In genomic region chr22:36409554-36409910, GRCh38 we compare ENCODE assay signal across 8 cellular contexts. TPM values are rescaled to one million over a fixed set of nuclear protein-coding genes. Genes with fewer than 3 reads are reported as not detected.
DNase-seq lines count a peak whose midpoint lies in the region; ATAC-seq and TF ChIP-seq lines count a peak whose summit lies in the region.
"Not testable (repeated sequence)": the region's sequence is repeated elsewhere in the genome, so short reads cannot be mapped to it uniquely, and the experiment has no call there.

No MANE protein-coding gene starts in this region.

- H3K4me3 Mint-ChIP-seq in activated CD4-positive, alpha-beta T cell treated with anti-CD3 and anti-CD28 coated beads, Interleukin-2, amount 10 ng/mL, durations not matched to agents 7 days and 5 days, result peak overlapping the region; percentile 40
- H3K4me3 Mint-ChIP-seq in brain (peak overlapping the region; percentile 14 to 88 (median 84)), neural crest cell (peak overlapping the region; percentile 84)
- H3K4me3 Mint-ChIP-seq in stimulated activated naive CD8-positive, alpha-beta T cell treated with anti-CD3 and anti-CD28 coated beads, Interleukin-15, Interleukin-2, amounts not matched to agents 100 ng/mL and 50 ng/mL, for 24 hours, result peak overlapping the region; percentile 79

- not testable (repeated sequence) for TF ChIP-seq POLR2A in esophagus muscularis mucosa (IDR thresholded peaks at IDR 0.05; ENCODE audit: low read depth)

- ATAC-seq in left lung, result not testable (repeated sequence)

- not testable (repeated sequence) for H3K9me3 Mint-ChIP-seq in activated CD4-positive, alpha-beta T cell treated with anti-CD3 and anti-CD28 coated beads, Interleukin-2, amount 10 ng/mL, durations not matched to agents 7 days and 5 days; brain; neural crest cell; stimulated activated naive CD8-positive, alpha-beta T cell treated with anti-CD3 and anti-CD28 coated beads, Interleukin-15, Interleukin-2, amounts not matched to agents 100 ng/mL and 50 ng/mL, for 24 hours

- H3K36me3 ChIP-seq in A673 (ENCODE audit: insufficient read depth, low read length, poor library complexity, severe bottlenecking); HUES48 (ENCODE audit: control insufficient read depth, insufficient read depth, low read length); esophagus muscularis mucosa; left lung: not testable (repeated sequence)

- BruUV-seq in A673 (replicated peaks; lab: Mats Ljungman, UMichigan), result not testable (repeated sequence)

- not testable (repeated sequence) for H3K27ac ChIP-seq in A673 (ENCODE audit: low read depth, low read length, poor library complexity, severe bottlenecking)
- H3K27ac ChIP-seq in HUES48 (ENCODE audit: low read depth, low read length) (peak overlapping the region; percentile 91), esophagus muscularis mucosa (replicated peaks in 1 of 4) (peak overlapping the region in 2 of 4 donors; percentile 9 to 40), left lung (peak overlapping the region; percentile 78 to 79)

- H3K27me3 Mint-ChIP-seq in activated CD4-positive, alpha-beta T cell treated with anti-CD3 and anti-CD28 coated beads, Interleukin-2, amount 10 ng/mL, durations not matched to agents 7 days and 5 days; brain; neural crest cell (ENCODE audit: low read depth); stimulated activated naive CD8-positive, alpha-beta T cell treated with anti-CD3 and anti-CD28 coated beads, Interleukin-15, Interleukin-2, amounts not matched to agents 100 ng/mL and 50 ng/mL, for 24 hours: not testable (repeated sequence)

- peaks cover 67% of the 10 kb centered on the region for H3K4me1 Mint-ChIP-seq in activated CD4-positive, alpha-beta T cell treated with anti-CD3 and anti-CD28 coated beads, Interleukin-2, amount 10 ng/mL, durations not matched to agents 7 days and 5 days
- H3K4me1 Mint-ChIP-seq in brain (peaks cover 20% of the 10 kb centered on the region), neural crest cell (peaks cover 17% of the 10 kb centered on the region)
- peaks cover 58% of the 10 kb centered on the region for H3K4me1 Mint-ChIP-seq in stimulated activated naive CD8-positive, alpha-beta T cell treated with anti-CD3 and anti-CD28 coated beads, Interleukin-15, Interleukin-2, amounts not matched to agents 100 ng/mL and 50 ng/mL, for 24 hours (ENCODE audit: low read depth)

- not testable (repeated sequence) for H3K9me3 ChIP-seq in A673 (ENCODE audit: low read depth, low read length, poor library complexity, severe bottlenecking); HUES48 (ENCODE audit: control insufficient read depth, insufficient read depth, low read length); esophagus muscularis mucosa; left lung

- not testable (repeated sequence) for H3K27me3 ChIP-seq in A673 (replicated peaks; ENCODE audit: insufficient read depth, low read depth, low read length, poor library complexity); HUES48 (ENCODE audit: control insufficient read depth, insufficient read depth, low read length); esophagus muscularis mucosa; left lung

- H3K27ac Mint-ChIP-seq in activated CD4-positive, alpha-beta T cell treated with anti-CD3 and anti-CD28 coated beads, Interleukin-2, amount 10 ng/mL, durations not matched to agents 7 days and 5 days, result peak overlapping the region; percentile 87
- peak overlapping the region in 4 of 5 experiments; percentile 34 to 90 (median 82) for H3K27ac Mint-ChIP-seq in brain
- not testable (repeated sequence) for H3K27ac Mint-ChIP-seq in neural crest cell (ENCODE audit: unreplicated experiment)
- peak overlapping the region; percentile 40 for H3K27ac Mint-ChIP-seq in stimulated activated naive CD8-positive, alpha-beta T cell treated with anti-CD3 and anti-CD28 coated beads, Interleukin-15, Interleukin-2, amounts not matched to agents 100 ng/mL and 50 ng/mL, for 24 hours

- CTCF ChIA-PET in A673 (lab: Charles Lee); activated CD4-positive, alpha-beta T cell treated with anti-CD3 and anti-CD28 coated beads, Interleukin-2, amount 10 ng/mL, durations not matched to agents 7 days and 5 days (lab: Charles Lee): not testable (repeated sequence)

- POLR2A ChIA-PET in A673 (lab: Charles Lee; ENCODE audit: low non-redundant PET); activated CD4-positive, alpha-beta T cell treated with anti-CD3 and anti-CD28 coated beads, Interleukin-2, amount 10 ng/mL, durations not matched to agents 7 days and 5 days (lab: Charles Lee): not testable (repeated sequence)

- WGBS in esophagus muscularis mucosa, result 85% methylated on average over 15 of the region's 15 CpGs

- TF ChIP-seq EP300 in esophagus muscularis mucosa (IDR thresholded peaks at IDR 0.05), result not testable (repeated sequence)

- H3K4me1 ChIP-seq in A673 (ENCODE audit: insufficient read depth, low read length, poor library complexity, severe bottlenecking), result not testable (repeated sequence)
- H3K4me1 ChIP-seq in HUES48 (ENCODE audit: control insufficient read depth, insufficient read depth, low read length) (peaks cover 12% of the 10 kb centered on the region), esophagus muscularis mucosa (peaks cover 0 to 17% (median 9%) of the 10 kb centered on the region in 4 donors), left lung (peaks cover 5 to 64% of the 10 kb centered on the region in 2 donors)

- H3K9ac ChIP-seq in HUES48 (ENCODE audit: low read depth, low read length), result peak overlapping the region; percentile 38

- not testable (repeated sequence) for DNase-seq in A673 (ENCODE audit: low spot score); activated CD4-positive, alpha-beta T cell treated with anti-CD3 and anti-CD28 coated beads, Interleukin-2, amount 10 ng/mL, durations not matched to agents 7 days and 5 days; esophagus muscularis mucosa (ENCODE audit: extremely low spot score); left lung; neural crest cell (ENCODE audit: low read depth, low spot score)

- not testable (repeated sequence) for TF ChIP-seq CTCF in A673 (conservative IDR thresholded peaks at IDR 0.05; ENCODE audit: low read depth, low read length); esophagus muscularis mucosa (IDR thresholded peaks at IDR 0.05); neural crest cell (conservative IDR thresholded peaks at IDR 0.05)
- TF ChIP-seq CTCF in brain (conservative IDR thresholded peaks at IDR 0.05), result peak in 1 of 2 experiments; percentile 45
- TF ChIP-seq CTCF in left lung (IDR thresholded peaks at IDR 0.05), result peak in 1 of 2 donors; percentile 17

- H3K36me3 Mint-ChIP-seq in activated CD4-positive, alpha-beta T cell treated with anti-CD3 and anti-CD28 coated beads, Interleukin-2, amount 10 ng/mL, durations not matched to agents 7 days and 5 days (ENCODE audit: low read depth), result peaks cover 11% of the 10 kb centered on the region
- H3K36me3 Mint-ChIP-seq in brain; neural crest cell (ENCODE audit: low read depth); stimulated activated naive CD8-positive, alpha-beta T cell treated with anti-CD3 and anti-CD28 coated beads, Interleukin-15, Interleukin-2, amounts not matched to agents 100 ng/mL and 50 ng/mL, for 24 hours (ENCODE audit: low read depth): not testable (repeated sequence)

- intact Hi-C loops in A673 (cut with micrococcal nuclease; ENCODE audit: unreplicated experiment); esophagus muscularis mucosa (cut with DNase I); left lung (cut with DNase I): not testable (repeated sequence)

- H3K4me3 ChIP-seq in A673 (ENCODE audit: low read depth, low read length, poor library complexity, severe bottlenecking), result peak overlapping the region; percentile 38
- H3K4me3 ChIP-seq in HUES48 (ENCODE audit: low read depth, low read length), result peak overlapping the region; percentile 54
- H3K4me3 ChIP-seq in esophagus muscularis mucosa, result peak overlapping the region; percentile 26 to 39 (median 30)
- H3K4me3 ChIP-seq in left lung, result peak overlapping the region; percentile 8 to 35

RNA-seq across cellular contexts. Expression of gene MYH9, which starts 21.8 kb away (rescaled TPM):
- total RNA-seq in A673 (2021) (290 and 323 TPM in 2 replicates), esophagus muscularis mucosa (100 to 1,000 TPM; 241 to 387 (median 358) TPM), left lung (100 to 1,000 TPM; 754 to 761 TPM), neural crest cell (160 and 171 TPM in 2 replicates)
- 1,000 to 10,000 TPM in 1 of 2 experiments, 100 to 1,000 TPM in 1; 881 to 1,009 TPM for total RNA-seq in activated CD4-positive, alpha-beta T cell treated with anti-CD3 and anti-CD28 coated beads, Interleukin-2, amount 10 ng/mL, durations not matched to agents 7 days and 5 days
- 236 TPM for polyA plus RNA-seq in brain (ENCODE audit: insufficient read depth, low read depth, low replicate concordance)
